Comparison of ENCODE assay signal across 1 cellular context in genomic region chr5:73625905-73626811, GRCh38.
TF ChIP-seq lines count a peak whose summit lies in the region.

A gene with protein sequence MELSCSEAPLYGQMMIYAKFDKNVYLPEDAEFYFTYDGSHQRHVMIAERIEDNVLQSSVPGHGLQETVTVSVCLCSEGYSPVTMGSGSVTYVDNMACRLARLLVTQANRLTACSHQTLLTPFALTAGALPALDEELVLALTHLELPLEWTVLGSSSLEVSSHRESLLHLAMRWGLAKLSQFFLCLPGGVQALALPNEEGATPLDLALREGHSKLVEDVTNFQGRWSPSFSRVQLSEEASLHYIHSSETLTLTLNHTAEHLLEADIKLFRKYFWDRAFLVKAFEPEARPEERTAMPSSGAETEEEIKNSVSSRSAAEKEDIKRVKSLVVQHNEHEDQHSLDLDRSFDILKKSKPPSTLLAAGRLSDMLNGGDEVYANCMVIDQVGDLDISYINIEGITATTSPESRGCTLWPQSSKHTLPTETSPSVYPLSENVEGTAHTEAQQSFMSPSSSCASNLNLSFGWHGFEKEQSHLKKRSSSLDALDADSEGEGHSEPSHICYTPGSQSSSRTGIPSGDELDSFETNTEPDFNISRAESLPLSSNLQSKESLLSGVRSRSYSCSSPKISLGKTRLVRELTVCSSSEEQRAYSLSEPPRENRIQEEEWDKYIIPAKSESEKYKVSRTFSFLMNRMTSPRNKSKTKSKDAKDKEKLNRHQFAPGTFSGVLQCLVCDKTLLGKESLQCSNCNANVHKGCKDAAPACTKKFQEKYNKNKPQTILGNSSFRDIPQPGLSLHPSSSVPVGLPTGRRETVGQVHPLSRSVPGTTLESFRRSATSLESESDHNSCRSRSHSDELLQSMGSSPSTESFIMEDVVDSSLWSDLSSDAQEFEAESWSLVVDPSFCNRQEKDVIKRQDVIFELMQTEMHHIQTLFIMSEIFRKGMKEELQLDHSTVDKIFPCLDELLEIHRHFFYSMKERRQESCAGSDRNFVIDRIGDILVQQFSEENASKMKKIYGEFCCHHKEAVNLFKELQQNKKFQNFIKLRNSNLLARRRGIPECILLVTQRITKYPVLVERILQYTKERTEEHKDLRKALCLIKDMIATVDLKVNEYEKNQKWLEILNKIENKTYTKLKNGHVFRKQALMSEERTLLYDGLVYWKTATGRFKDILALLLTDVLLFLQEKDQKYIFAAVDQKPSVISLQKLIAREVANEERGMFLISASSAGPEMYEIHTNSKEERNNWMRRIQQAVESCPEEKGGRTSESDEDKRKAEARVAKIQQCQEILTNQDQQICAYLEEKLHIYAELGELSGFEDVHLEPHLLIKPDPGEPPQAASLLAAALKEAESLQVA (N-terminal part only) (plus strand): TSS chr5:73626196. CDS start chr5:73684852, 58,656 bp downstream.

TF ChIP-seq in HEK293, 187 proteins besides CTCF, POLR2A, EP300 and RAD21 (continued from another document and continues in another):
- TF ChIP-seq ZBTB6 (tag by site-specific recombination; IDR thresholded peaks at IDR 0.05) = peak; percentile 67; the same call in 1 of the 2 replicates
- no peak for TF ChIP-seq ZNF223 (tag by site-specific recombination; IDR thresholded peaks at IDR 0.05)
- peak; percentile 69; the same call in 1 of the 2 replicates for TF ChIP-seq KLF7 (tag by site-specific recombination; IDR thresholded peaks at IDR 0.05; ENCODE audit: borderline replicate concordance)
- TF ChIP-seq ZEB2 (tag by site-specific recombination; IDR thresholded peaks at IDR 0.05) = peak; percentile 80; the same call in 1 of the 2 replicates
- peak; percentile 38 for TF ChIP-seq ZNF629 (tag by site-specific recombination; IDR thresholded peaks at IDR 0.05)
- TF ChIP-seq ZNF701 (tag by site-specific recombination; IDR thresholded peaks at IDR 0.05) = no peak
- TF ChIP-seq YY2 (tag by site-specific recombination; IDR thresholded peaks at IDR 0.05) = no peak
- TF ChIP-seq BCL11A (tag by site-specific recombination; IDR thresholded peaks at IDR 0.05; ENCODE audit: low read depth) = no peak
- no peak for TF ChIP-seq REPIN1 (tag by site-specific recombination; IDR thresholded peaks at IDR 0.05; ENCODE audit: low read depth)
- no peak for TF ChIP-seq ZFP69B (tag by site-specific recombination; IDR thresholded peaks at IDR 0.05)
- no peak for TF ChIP-seq ZNF510 (tag by site-specific recombination; IDR thresholded peaks at IDR 0.05; ENCODE audit: insufficient replicate concordance)
- TF ChIP-seq ZNF501 (tag by site-specific recombination; IDR thresholded peaks at IDR 0.05) = peak; percentile 71; the same call in 1 of the 2 replicates
- TF ChIP-seq KLF1 (tag by site-specific recombination; IDR thresholded peaks at IDR 0.05) = peak; percentile 81
- TF ChIP-seq SCRT2 (tag by site-specific recombination; IDR thresholded peaks at IDR 0.05) = peak; percentile 100
- TF ChIP-seq ZNF132 (tag by site-specific recombination; IDR thresholded peaks at IDR 0.05; ENCODE audit: borderline replicate concordance) = no peak
- peak; percentile 70; the same call in 1 of the 2 replicates for TF ChIP-seq ZNF610 (tag by site-specific recombination; IDR thresholded peaks at IDR 0.05; ENCODE audit: borderline replicate concordance)
- TF ChIP-seq GFI1B (tag by site-specific recombination; IDR thresholded peaks at IDR 0.05) = no peak
- TF ChIP-seq ZNF248 (tag by site-specific recombination; IDR thresholded peaks at IDR 0.05) = no peak
- TF ChIP-seq ZNF266 (tag by site-specific recombination; IDR thresholded peaks at IDR 0.05; ENCODE audit: low read depth) = no peak
- TF ChIP-seq, protein P1, sequence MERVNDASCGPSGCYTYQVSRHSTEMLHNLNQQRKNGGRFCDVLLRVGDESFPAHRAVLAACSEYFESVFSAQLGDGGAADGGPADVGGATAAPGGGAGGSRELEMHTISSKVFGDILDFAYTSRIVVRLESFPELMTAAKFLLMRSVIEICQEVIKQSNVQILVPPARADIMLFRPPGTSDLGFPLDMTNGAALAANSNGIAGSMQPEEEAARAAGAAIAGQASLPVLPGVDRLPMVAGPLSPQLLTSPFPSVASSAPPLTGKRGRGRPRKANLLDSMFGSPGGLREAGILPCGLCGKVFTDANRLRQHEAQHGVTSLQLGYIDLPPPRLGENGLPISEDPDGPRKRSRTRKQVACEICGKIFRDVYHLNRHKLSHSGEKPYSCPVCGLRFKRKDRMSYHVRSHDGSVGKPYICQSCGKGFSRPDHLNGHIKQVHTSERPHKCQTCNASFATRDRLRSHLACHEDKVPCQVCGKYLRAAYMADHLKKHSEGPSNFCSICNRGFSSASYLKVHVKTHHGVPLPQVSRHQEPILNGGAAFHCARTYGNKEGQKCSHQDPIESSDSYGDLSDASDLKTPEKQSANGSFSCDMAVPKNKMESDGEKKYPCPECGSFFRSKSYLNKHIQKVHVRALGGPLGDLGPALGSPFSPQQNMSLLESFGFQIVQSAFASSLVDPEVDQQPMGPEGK (tag by site-specific recombination; IDR thresholded peaks at IDR 0.05) = peak; percentile 66; the same call in 1 of the 2 replicates
- TF ChIP-seq ZNF692 (tag by site-specific recombination; IDR thresholded peaks at IDR 0.05) = peak; percentile 64
- TF ChIP-seq ZBTB8A (tag by site-specific recombination; IDR thresholded peaks at IDR 0.05) = peak; percentile 96
- TF ChIP-seq ZNF280C (tag by site-specific recombination; IDR thresholded peaks at IDR 0.05) = no peak
- TF ChIP-seq ZNF624 (tag by site-specific recombination; IDR thresholded peaks at IDR 0.05) = no peak
- no peak for TF ChIP-seq ZNF670 (tag by site-specific recombination; IDR thresholded peaks at IDR 0.05; ENCODE audit: low read depth)
- TF ChIP-seq ZNF658 (tag by site-specific recombination; IDR thresholded peaks at IDR 0.05) = no peak
- peak; percentile 79 for TF ChIP-seq KLF17 (tag by site-specific recombination; IDR thresholded peaks at IDR 0.05)
- no peak for TF ChIP-seq OVOL3 (tag by site-specific recombination; IDR thresholded peaks at IDR 0.05)
- peak; percentile 61 for TF ChIP-seq WT1 (tag by site-specific recombination; IDR thresholded peaks at IDR 0.05)
- TF ChIP-seq KLF9 (tag by site-specific recombination; IDR thresholded peaks at IDR 0.05; ENCODE audit: low read depth) = peak; percentile 19; the same call in 1 of the 2 replicates
- peak; percentile 50 for TF ChIP-seq ZBTB11 (tag by site-specific recombination; conservative IDR thresholded peaks at IDR 0.05; ENCODE audit: low read depth)
- TF ChIP-seq ZNF677 (tag by site-specific recombination; IDR thresholded peaks at IDR 0.05) = no peak
- no peak for TF ChIP-seq ZNF473 (tag by site-specific recombination; IDR thresholded peaks at IDR 0.05)
- peak; percentile 20 for TF ChIP-seq ZSCAN30 (tag by site-specific recombination; IDR thresholded peaks at IDR 0.05)
- TF ChIP-seq, protein P2, sequence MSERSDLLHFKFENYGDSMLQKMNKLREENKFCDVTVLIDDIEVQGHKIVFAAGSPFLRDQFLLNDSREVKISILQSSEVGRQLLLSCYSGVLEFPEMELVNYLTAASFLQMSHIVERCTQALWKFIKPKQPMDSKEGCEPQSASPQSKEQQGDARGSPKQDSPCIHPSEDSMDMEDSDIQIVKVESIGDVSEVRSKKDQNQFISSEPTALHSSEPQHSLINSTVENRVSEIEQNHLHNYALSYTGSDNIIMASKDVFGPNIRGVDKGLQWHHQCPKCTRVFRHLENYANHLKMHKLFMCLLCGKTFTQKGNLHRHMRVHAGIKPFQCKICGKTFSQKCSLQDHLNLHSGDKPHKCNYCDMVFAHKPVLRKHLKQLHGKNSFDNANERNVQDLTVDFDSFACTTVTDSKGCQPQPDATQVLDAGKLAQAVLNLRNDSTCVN (tag by site-specific recombination; optimal IDR thresholded peaks at IDR 0.05) = peak; percentile 92
- no peak for TF ChIP-seq ZNF777 (tag by site-specific recombination; IDR thresholded peaks at IDR 0.05; ENCODE audit: borderline replicate concordance)
- peak; percentile 14; the same call in 1 of the 2 replicates for TF ChIP-seq ZNF394 (tag by site-specific recombination; IDR thresholded peaks at IDR 0.05; ENCODE audit: borderline replicate concordance)
- peak; percentile 22; the same call in 1 of the 2 replicates for TF ChIP-seq SP2 (tag by site-specific recombination; IDR thresholded peaks at IDR 0.05)
- peak; percentile 55; the same call in 1 of the 2 replicates for TF ChIP-seq ZBTB20 (tag by site-specific recombination; IDR thresholded peaks at IDR 0.05)
- TF ChIP-seq GLIS2 (tag by site-specific recombination; IDR thresholded peaks at IDR 0.05) = peak; percentile 50
- peak; percentile 28 for TF ChIP-seq ZFHX2 (tag by site-specific recombination; conservative IDR thresholded peaks at IDR 0.05)
- peak; percentile 83 for TF ChIP-seq ZBTB17 (tag by site-specific recombination; IDR thresholded peaks at IDR 0.05)
- no peak; the same call in 1 of the 2 replicates for TF ChIP-seq ZNF561 (tag by site-specific recombination; IDR thresholded peaks at IDR 0.05; ENCODE audit: borderline replicate concordance)
- TF ChIP-seq HIC1 (tag by site-specific recombination; IDR thresholded peaks at IDR 0.05) = peak; percentile 61; the same call in 1 of the 2 replicates
